In genomic region chr10:120979435-120980315, GRCh38 we compare ENCODE assay signal across 2 cellular contexts.
TF ChIP-seq lines count a peak whose summit lies in the region.

No MANE protein-coding gene starts in this region.

TF ChIP-seq in HEK293T, 16 proteins besides CTCF, POLR2A, EP300 and RAD21 (continued from another document):
- TF ChIP-seq PKNOX1 (IDR thresholded peaks at IDR 0.05): peak; percentile 95
- TF ChIP-seq ARNT (IDR thresholded peaks at IDR 0.05): no peak
- no peak for TF ChIP-seq FOXK2 (IDR thresholded peaks at IDR 0.05)

TF ChIP-seq in H1, 55 proteins besides CTCF, POLR2A, EP300 and RAD21 (continued from another document):
- TF ChIP-seq CTBP2 (IDR thresholded peaks at IDR 0.05; ENCODE audit: borderline replicate concordance, insufficient read depth, insufficient read length, low read length) (no peak), CREB1 (IDR thresholded peaks at IDR 0.05) (no peak), TCF12 (IDR thresholded peaks at IDR 0.05; ENCODE audit: low read depth, low read length) (no peak), POLR2AphosphoS5 (IDR thresholded peaks at IDR 0.05; ENCODE audit: low read depth, low read length) (peak; percentile 47; the same call in 1 of the 2 replicates), SIRT6 (IDR thresholded peaks at IDR 0.05; ENCODE audit: low read length) (no peak), KDM5A (IDR thresholded peaks at IDR 0.05; ENCODE audit: low read length) (no peak), NRF1 (IDR thresholded peaks at IDR 0.05; ENCODE audit: low read depth, low read length) (no peak), NANOG (IDR thresholded peaks at IDR 0.05; ENCODE audit: insufficient read depth, low read depth, low read length, poor library complexity, severe bottlenecking) (no peak), CBX8 (IDR thresholded peaks at IDR 0.05; ENCODE audit: borderline replicate concordance, low read depth, low read length) (no peak), TEAD4 (IDR thresholded peaks at IDR 0.05; ENCODE audit: low read depth, low read length) (no peak), HDAC2 (IDR thresholded peaks at IDR 0.05; ENCODE audit: borderline replicate concordance in 1 of 2, low read depth in 2 of 2, low read length in 2 of 2) (no peak), SRF (IDR thresholded peaks at IDR 0.05; ENCODE audit: low read depth, low read length) (no peak), SIN3A (conservative IDR thresholded peaks at IDR 0.05 in 1 of 2, IDR thresholded peaks at IDR 0.05 in 1 of 2; ENCODE audit: low read depth in 1 of 2, low read length in 2 of 2) (no peak), BACH1 (IDR thresholded peaks at IDR 0.05; ENCODE audit: low read length) (peak; percentile 9; the same call in 1 of the 2 replicates), CHD7 (IDR thresholded peaks at IDR 0.05; ENCODE audit: insufficient replicate concordance, low read length) (no peak), GABPA (IDR thresholded peaks at IDR 0.05; ENCODE audit: borderline replicate concordance, insufficient read depth, low read length) (no peak), KDM4A (IDR thresholded peaks at IDR 0.05; ENCODE audit: low read depth, low read length, severe bottlenecking) (peak; percentile 65), RXRA (IDR thresholded peaks at IDR 0.05; ENCODE audit: insufficient read depth, low read depth, low read length) (no peak)
- TF ChIP-seq, protein P1, sequence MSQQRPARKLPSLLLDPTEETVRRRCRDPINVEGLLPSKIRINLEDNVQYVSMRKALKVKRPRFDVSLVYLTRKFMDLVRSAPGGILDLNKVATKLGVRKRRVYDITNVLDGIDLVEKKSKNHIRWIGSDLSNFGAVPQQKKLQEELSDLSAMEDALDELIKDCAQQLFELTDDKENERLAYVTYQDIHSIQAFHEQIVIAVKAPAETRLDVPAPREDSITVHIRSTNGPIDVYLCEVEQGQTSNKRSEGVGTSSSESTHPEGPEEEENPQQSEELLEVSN (IDR thresholded peaks at IDR 0.05): peak; percentile 67
- TF ChIP-seq, protein P2, sequence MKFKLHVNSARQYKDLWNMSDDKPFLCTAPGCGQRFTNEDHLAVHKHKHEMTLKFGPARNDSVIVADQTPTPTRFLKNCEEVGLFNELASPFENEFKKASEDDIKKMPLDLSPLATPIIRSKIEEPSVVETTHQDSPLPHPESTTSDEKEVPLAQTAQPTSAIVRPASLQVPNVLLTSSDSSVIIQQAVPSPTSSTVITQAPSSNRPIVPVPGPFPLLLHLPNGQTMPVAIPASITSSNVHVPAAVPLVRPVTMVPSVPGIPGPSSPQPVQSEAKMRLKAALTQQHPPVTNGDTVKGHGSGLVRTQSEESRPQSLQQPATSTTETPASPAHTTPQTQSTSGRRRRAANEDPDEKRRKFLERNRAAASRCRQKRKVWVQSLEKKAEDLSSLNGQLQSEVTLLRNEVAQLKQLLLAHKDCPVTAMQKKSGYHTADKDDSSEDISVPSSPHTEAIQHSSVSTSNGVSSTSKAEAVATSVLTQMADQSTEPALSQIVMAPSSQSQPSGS (IDR thresholded peaks at IDR 0.05; ENCODE audit: low read length): no peak
